Comparison of ENCODE assay signal across 27 cellular contexts in genomic region chr14:99742509-99743487, GRCh38. TPM values are rescaled to one million over a fixed set of nuclear protein-coding genes. Genes with fewer than 3 reads are reported as not detected.
"Had no signal": no experiment of that assay in that cellular context is flagged by ENCODE, and none has a peak within 500 bp of the region (broad histone marks: within the 10 kb centered on the region; RNA-seq: fewer than 3 reads in every experiment).

No MANE protein-coding gene starts in this region.

- H3K36me3 ChIP-seq: brain microvascular endothelial cell, tibial nerve, WERI-Rb-1 had no signal

- H3K36me3 Mint-ChIP-seq: activated CD4-positive, alpha-beta memory T cell treated with anti-CD3 and anti-CD28 coated beads for 36 hours; immature natural killer cell; memory B cell; naive thymus-derived CD8-positive, alpha-beta T cell; stimulated activated naive B cell treated with anti-CD40 and anti-IgM and Interleukin-4, amounts not matched to agents 10 μg/mL and 1 μg/mL and 100 μg/mL, for 72 hours had no signal

- H3K4me3 ChIP-seq: coronary artery, dorsolateral prefrontal cortex, heart left ventricle, tibial nerve had no signal

- H3K4me3 Mint-ChIP-seq: activated CD4-positive, alpha-beta memory T cell treated with anti-CD3 and anti-CD28 coated beads for 36 hours; immature natural killer cell; memory B cell; naive thymus-derived CD8-positive, alpha-beta T cell; neural crest cell; stimulated activated naive B cell treated with anti-CD40 and anti-IgM and Interleukin-4, amounts not matched to agents 10 μg/mL and 1 μg/mL and 100 μg/mL, for 72 hours had no signal

- ATAC-seq: activated CD4-positive, CD25-positive, alpha-beta regulatory T cell treated with anti-CD3 and anti-CD28 coated beads, Interleukin-2, amount 50 U/mL, for 24 hours; heart left ventricle; naive thymus-derived CD8-positive, alpha-beta T cell; sciatic nerve; stimulated activated naive B cell treated with anti-CD40 and anti-IgM and Interleukin-4, amounts not matched to agents 10 μg/mL and 1 μg/mL and 100 μg/mL, for 72 hours had no signal

- H3K27ac ChIP-seq: brain microvascular endothelial cell, coronary artery, dorsolateral prefrontal cortex, tibial nerve, WERI-Rb-1 had no signal

- H3K27ac Mint-ChIP-seq: activated CD4-positive, alpha-beta memory T cell treated with anti-CD3 and anti-CD28 coated beads for 36 hours; immature natural killer cell; memory B cell; stimulated activated naive B cell treated with anti-CD40 and anti-IgM and Interleukin-4, amounts not matched to agents 10 μg/mL and 1 μg/mL and 100 μg/mL, for 72 hours had no signal

- H3K4me1 Mint-ChIP-seq: immature natural killer cell, memory B cell had no signal

- H3K9me3 ChIP-seq: heart left ventricle, tibial nerve had no signal

- DNase-seq: activated CD4-positive, alpha-beta memory T cell treated with anti-CD3 and anti-CD28 coated beads for 36 hours; activated CD4-positive, alpha-beta T cell treated with anti-CD3 and anti-CD28 coated beads for 48 hours; activated CD8-positive, alpha-beta memory T cell treated with anti-CD3 and anti-CD28 coated beads, Interleukin-2, amount 50 U/mL, for 4 hours; activated gamma-delta T cell treated with Interleukin-2 at 50 U/mL for 16 hours; activated naive CD4-positive, alpha-beta T cell treated with anti-CD3 and anti-CD28 coated beads, Interleukin-2, amount 50 U/mL, for 16 hours; activated T-cell treated with anti-CD3 and anti-CD28 coated beads, Interleukin-2, amount 50 U/mL, for 1 hour; amniotic stem cell; brain microvascular endothelial cell; dorsolateral prefrontal cortex; effector memory CD4-positive, alpha-beta T cell; hypothalamus; immature natural killer cell; kidney; naive thymus-derived CD8-positive, alpha-beta T cell; small intestine; stimulated activated CD4-positive, alpha-beta T cell treated with anti-CD3 and anti-CD28 coated beads, Interleukin-4, amount 100 ng/mL, for 4 hours; stimulated activated CD8-positive, alpha-beta memory T cell treated with anti-CD3 and anti-CD28 coated beads, Interleukin-4, amount 100 ng/mL, for 48 hours; stimulated activated naive B cell treated with anti-CD40 and anti-IgM and Interleukin-4, amounts not matched to agents 10 μg/mL and 1 μg/mL and 100 μg/mL, for 72 hours; WERI-Rb-1 had no signal

- H3K27me3 ChIP-seq: brain microvascular endothelial cell, dorsolateral prefrontal cortex, tibial nerve had no signal

- H3K9me3 Mint-ChIP-seq: activated CD4-positive, alpha-beta memory T cell treated with anti-CD3 and anti-CD28 coated beads for 36 hours; immature natural killer cell; neural crest cell; stimulated activated naive B cell treated with anti-CD40 and anti-IgM and Interleukin-4, amounts not matched to agents 10 μg/mL and 1 μg/mL and 100 μg/mL, for 72 hours had no signal

RNA-seq across cellular contexts. Expression of gene EML1, which starts 50.4 kb away (rescaled TPM):
- total RNA-seq: naive thymus-derived CD8-positive, alpha-beta T cell had no signal

RNA-seq across cellular contexts. Expression of gene CYP46A1, which starts 58.7 kb away (rescaled TPM):
- total RNA-seq: T-helper 1 cell treated with Interleukin-12 subunit alpha and Interleukin-12 subunit beta and Interleukin-4 antibody, amounts not matched to agents 30 ng/mL and 1 ng/mL, for 36 hours had no signal
